In genomic region chr14:35819591-35820540, GRCh38 we compare ENCODE assay signal across 27 cellular contexts.
"Had no signal": no experiment of that assay in that cellular context is flagged by ENCODE, and none has a peak within 500 bp of the region (broad histone marks: within the 10 kb centered on the region; RNA-seq: fewer than 3 reads in every experiment).

No MANE protein-coding gene starts in this region.

- H3K4me1 ChIP-seq: SJCRH30 had no signal

- H3K27me3 Mint-ChIP-seq: activated CD4-positive, alpha-beta memory T cell treated with anti-CD3 and anti-CD28 coated beads for 36 hours; activated naive CD8-positive, alpha-beta T cell; activated naive CD8-positive, alpha-beta T cell treated with anti-CD3 and anti-CD28 coated beads, Interleukin-2, amount 50 U/mL, for 24 hours had no signal

- H3K4me1 Mint-ChIP-seq: activated naive CD8-positive, alpha-beta T cell treated with anti-CD3 and anti-CD28 coated beads, Interleukin-2, amount 50 U/mL, for 24 hours; brain had no signal

- H3K36me3 ChIP-seq: SJCRH30, WERI-Rb-1 had no signal

- H3K36me3 Mint-ChIP-seq: activated CD4-positive, alpha-beta memory T cell treated with anti-CD3 and anti-CD28 coated beads for 36 hours; activated CD8-positive, alpha-beta memory T cell treated with anti-CD3 and anti-CD28 coated beads, Interleukin-2, amount 10 ng/mL, durations not matched to agents 7 days and 5 days; activated naive CD4-positive, alpha-beta T cell treated with anti-CD3 and anti-CD28 coated beads, Interleukin-2, amount 10 ng/mL, durations not matched to agents 7 days and 5 days; activated naive CD8-positive, alpha-beta T cell; brain had no signal

- H3K27me3 ChIP-seq: SJCRH30 had no signal

- H3K27ac Mint-ChIP-seq: activated CD4-positive, alpha-beta memory T cell treated with anti-CD3 and anti-CD28 coated beads for 36 hours; activated CD8-positive, alpha-beta memory T cell treated with anti-CD3 and anti-CD28 coated beads, Interleukin-2, amount 10 ng/mL, durations not matched to agents 7 days and 5 days; activated naive CD4-positive, alpha-beta T cell treated with anti-CD3 and anti-CD28 coated beads, Interleukin-2, amount 10 ng/mL, durations not matched to agents 7 days and 5 days; activated naive CD8-positive, alpha-beta T cell; activated naive CD8-positive, alpha-beta T cell treated with anti-CD3 and anti-CD28 coated beads, Interleukin-2, amount 50 U/mL, for 24 hours; brain had no signal

- DNase-seq: activated CD4-positive, alpha-beta memory T cell treated with anti-CD3 and anti-CD28 coated beads for 36 hours; activated CD4-positive, alpha-beta T cell treated with anti-CD3 and anti-CD28 coated beads, Interleukin-2, amount 50 U/mL, for 1 hour; activated CD4-positive, CD25-positive, alpha-beta regulatory T cell; activated CD8-positive, alpha-beta memory T cell treated with anti-CD3 and anti-CD28 coated beads for 24 hours; activated CD8-positive, alpha-beta memory T cell treated with anti-CD3 and anti-CD28 coated beads, Interleukin-2, amount 10 ng/mL, durations not matched to agents 7 days and 5 days; activated CD8-positive, alpha-beta memory T cell treated with anti-CD3 and anti-CD28 coated beads, Interleukin-2, amount 50 U/mL, for 48 hours; activated effector memory CD4-positive, alpha-beta T cell treated with Interleukin-2 at 50 U/mL for 16 hours; activated naive CD4-positive, alpha-beta T cell treated with anti-CD3 and anti-CD28 coated beads, Interleukin-2, amount 10 ng/mL, durations not matched to agents 7 days and 5 days; activated naive CD8-positive, alpha-beta T cell treated with anti-CD3 and anti-CD28 coated beads, Interleukin-2, amount 50 U/mL, for 24 hours; activated T-cell treated with anti-CD3 and anti-CD28 coated beads, Interleukin-2, amount 50 U/mL, for 48 hours; anterior cingulate cortex; central memory CD4-positive, alpha-beta T cell; NCI-H1105 treated with DMSO at 0.1 percent for 48 hours; NCI-H1436; NCI-H1694; NCI-H1930; NCI-H2081 treated with DMSO at 0.1 percent for 48 hours; NCI-H226; NCI-H446 treated with DMSO at 0.1 percent for 48 hours; SHP77; SJCRH30; T1000; WERI-Rb-1 had no signal

- H3K9me3 Mint-ChIP-seq: activated CD4-positive, alpha-beta memory T cell treated with anti-CD3 and anti-CD28 coated beads for 36 hours; activated naive CD4-positive, alpha-beta T cell treated with anti-CD3 and anti-CD28 coated beads, Interleukin-2, amount 10 ng/mL, durations not matched to agents 7 days and 5 days; activated naive CD8-positive, alpha-beta T cell treated with anti-CD3 and anti-CD28 coated beads, Interleukin-2, amount 50 U/mL, for 24 hours; brain had no signal

- H3K27ac ChIP-seq: SJCRH30, SK-N-MC, WERI-Rb-1 had no signal

- H3K4me3 ChIP-seq: SJCRH30, SK-N-MC had no signal

- ATAC-seq: activated CD8-positive, alpha-beta memory T cell treated with anti-CD3 and anti-CD28 coated beads, Interleukin-2, amount 10 ng/mL, durations not matched to agents 7 days and 5 days; activated naive CD8-positive, alpha-beta T cell treated with anti-CD3 and anti-CD28 coated beads, Interleukin-2, amount 50 U/mL, for 24 hours; Panc1 had no signal

- H3K4me3 Mint-ChIP-seq: activated CD4-positive, alpha-beta memory T cell treated with anti-CD3 and anti-CD28 coated beads for 36 hours; activated CD8-positive, alpha-beta memory T cell treated with anti-CD3 and anti-CD28 coated beads, Interleukin-2, amount 10 ng/mL, durations not matched to agents 7 days and 5 days; activated naive CD4-positive, alpha-beta T cell treated with anti-CD3 and anti-CD28 coated beads, Interleukin-2, amount 10 ng/mL, durations not matched to agents 7 days and 5 days; activated naive CD8-positive, alpha-beta T cell; activated naive CD8-positive, alpha-beta T cell treated with anti-CD3 and anti-CD28 coated beads, Interleukin-2, amount 50 U/mL, for 24 hours; brain had no signal

- H3K9me3 ChIP-seq: SJCRH30 had no signal
